8 cellular contexts compared by ENCODE assay signal in genomic region chr21:42220138-42220701, GRCh38. TPM values are rescaled to one million over a fixed set of nuclear protein-coding genes. Genes with fewer than 3 reads are reported as not detected.
A peak's percentile ranks its signal among the peaks of the same experiment; 100 is the strongest.
DNase-seq lines count a peak whose midpoint lies in the region; ATAC-seq and TF ChIP-seq lines count a peak whose summit lies in the region.

No MANE protein-coding gene starts in this region.

- H4K20me1 ChIP-seq in H9 (ENCODE audit: control insufficient read depth, insufficient read depth, insufficient read length) = no peaks in the 10 kb centered on the region

- H3K4me3 ChIP-seq in epithelial cell of esophagus (ENCODE audit: low read length) = peak overlapping the region; percentile 60

- H3K9me3 Mint-ChIP-seq in Calu3 (ENCODE audit: low read depth, unreplicated experiment) = no peaks in the 10 kb centered on the region
- H3K9me3 Mint-ChIP-seq in H9 = peaks cover 17% of the 10 kb centered on the region in 2 experiments
- peaks cover 9% of the 10 kb centered on the region for H3K9me3 Mint-ChIP-seq in mesothelial cell of epicardium
- H3K9me3 Mint-ChIP-seq in stimulated activated naive CD8-positive, alpha-beta T cell treated with anti-CD3 and anti-CD28 coated beads, Interleukin-15, amount 100 ng/mL, for 72 hours = peaks cover 5 to 23% of the 10 kb centered on the region in 2 donors

- H3K9ac ChIP-seq in H9 (ENCODE audit: extremely low read depth, insufficient read length, low read length) = no peak overlapping the region

- H3K79me1 ChIP-seq in H9 (ENCODE audit: insufficient read depth, low read depth, low read length, poor library complexity, severe bottlenecking) = no peaks in the 10 kb centered on the region

- H3K14ac ChIP-seq in H9 (ENCODE audit: insufficient read depth, low read length) = no peak overlapping the region

- TF ChIP-seq CTCF in Calu3 (IDR thresholded peaks at IDR 0.05; ENCODE audit: unreplicated experiment) (no peak), H9 (conservative IDR thresholded peaks at IDR 0.05) (no peak), epithelial cell of esophagus (IDR thresholded peaks at IDR 0.05; ENCODE audit: insufficient read depth, low read depth, low read length, missing control alignments) (no peak), mesothelial cell of epicardium (IDR thresholded peaks at IDR 0.05; ENCODE audit: unreplicated experiment) (no peak)

- no CpG with 5 or more reads among the region's 26 CpGs for WGBS in H9 (ENCODE audit: extremely low coverage, insufficient read length, low lambda C conversion rate)

- H4K5ac ChIP-seq in H9 (ENCODE audit: insufficient read length, low read depth, low read length) = no peak overlapping the region

- no peak overlapping the region for H3T11ph ChIP-seq in H9 (ENCODE audit: low read length)

- DNase-seq in Calu3 (peak; percentile 49), H9 (peak; percentile 56), NCI-H510A treated with DMSO at 0.1 percent for 48 hours (lab: John Stamatoyannopoulos, UW) (peak; percentile 64), activated T-cell treated with anti-CD3 and anti-CD28 coated beads for 24 hours (ENCODE audit: low read depth) (peak; percentile 43), epithelial cell of esophagus (ENCODE audit: low read depth) (peak; percentile 89), mesothelial cell of epicardium (ENCODE audit: low spot score in 2 of 2, unreplicated experiment in 2 of 2) (peak in 1 of 2 experiments; percentile 62)
- DNase-seq in stimulated activated naive CD8-positive, alpha-beta T cell treated with anti-CD3 and anti-CD28 coated beads, Interleukin-15, amount 100 ng/mL, for 72 hours = peak; percentile 73 to 81

- no peak overlapping the region for H3K18ac ChIP-seq in H9 (ENCODE audit: insufficient read length, low read depth, low read length)

- no peak overlapping the region for H3K56ac ChIP-seq in H9 (ENCODE audit: insufficient read length, low read depth, low read length)

- H2BK20ac ChIP-seq in H9 (ENCODE audit: low read depth, low read length, poor library complexity, severe bottlenecking) = no peak overlapping the region

- H3K27ac Mint-ChIP-seq in Calu3 (ENCODE audit: unreplicated experiment) = no peak overlapping the region
- peak overlapping the region in 2 of 3 experiments; percentile 8 to 59; a peak in 1 of 7 replicates for H3K27ac Mint-ChIP-seq in H9
- no peak overlapping the region for H3K27ac Mint-ChIP-seq in mesothelial cell of epicardium
- H3K27ac Mint-ChIP-seq in stimulated activated naive CD8-positive, alpha-beta T cell treated with anti-CD3 and anti-CD28 coated beads, Interleukin-15, amount 100 ng/mL, for 72 hours = peak overlapping the region; percentile 93 to 94

- ATAC-seq in stimulated activated naive CD8-positive, alpha-beta T cell treated with anti-CD3 and anti-CD28 coated beads, Interleukin-15, amount 100 ng/mL, for 72 hours = peak; percentile 88
- no peak for ATAC-seq in GM19463 (IDR thresholded peaks at IDR 0.05; ENCODE audit: unreplicated experiment)

- H3K4me1 ChIP-seq in H9 (ENCODE audit: insufficient read depth, low read length) = no peaks in the 10 kb centered on the region

- H2AFZ ChIP-seq in H9 (ENCODE audit: low read length) = no peak overlapping the region

- H3K36me3 Mint-ChIP-seq in Calu3 (ENCODE audit: insufficient read depth, unreplicated experiment) (peaks cover 5% of the 10 kb centered on the region), H9 (ENCODE audit: insufficient read depth in 1 of 3, low read depth in 3 of 3) (peaks cover 2 to 4% (median 2%) of the 10 kb centered on the region in 3 experiments; a peak in 4 of 7 replicates), mesothelial cell of epicardium (no peaks in the 10 kb centered on the region)

- H2BK12ac ChIP-seq in H9 (ENCODE audit: insufficient read length, low read depth, low read length) = no peak overlapping the region

- H3K4ac ChIP-seq in H9 (ENCODE audit: low read depth, low read length) = no peak overlapping the region

- no peak overlapping the region for H4K8ac ChIP-seq in H9 (replicated peaks; ENCODE audit: insufficient read length, low read depth, low read length)

- H2BK120ac ChIP-seq in H9 (ENCODE audit: low read depth, low read length, poor library complexity, severe bottlenecking) = no peak overlapping the region

- no peak overlapping the region for H2AK5ac ChIP-seq in H9 (ENCODE audit: insufficient read length, low read length)

- no peak overlapping the region for H3K27ac ChIP-seq in H9 (ENCODE audit: insufficient read length, low read depth, low read length)

- H3K4me1 Mint-ChIP-seq in Calu3 (ENCODE audit: low read depth, unreplicated experiment) (peaks cover 9% of the 10 kb centered on the region), H9 (peaks cover 10% of the 10 kb centered on the region in 2 experiments), mesothelial cell of epicardium (peaks cover 10% of the 10 kb centered on the region)
- peaks cover 37% of the 10 kb centered on the region for H3K4me1 Mint-ChIP-seq in stimulated activated naive CD8-positive, alpha-beta T cell treated with anti-CD3 and anti-CD28 coated beads, Interleukin-15, amount 100 ng/mL, for 72 hours

- BruUV-seq in Calu3 (replicated peaks; lab: Mats Ljungman, UMichigan) = no TSS peak

- H3K4me2 ChIP-seq in H9 (ENCODE audit: insufficient read depth, insufficient read length, low read length) = peak overlapping the region; percentile 86

- no peak overlapping the region for H2BK15ac ChIP-seq in H9 (ENCODE audit: low read depth, low read length)

- no peaks in the 10 kb centered on the region for H3K79me2 ChIP-seq in H9 (ENCODE audit: insufficient read depth, low read length)

- no peak overlapping the region for H4K91ac ChIP-seq in H9 (ENCODE audit: insufficient read length, low read depth, low read length)

- peaks cover 55% of the 10 kb centered on the region for H3K27me3 Mint-ChIP-seq in Calu3 (ENCODE audit: unreplicated experiment)
- peaks cover 92% of the 10 kb centered on the region for H3K27me3 Mint-ChIP-seq in H9 (ENCODE audit: low read depth)
- H3K27me3 Mint-ChIP-seq in mesothelial cell of epicardium (ENCODE audit: low read depth) = peaks cover 81% of the 10 kb centered on the region
- no peaks in the 10 kb centered on the region for H3K27me3 Mint-ChIP-seq in stimulated activated naive CD8-positive, alpha-beta T cell treated with anti-CD3 and anti-CD28 coated beads, Interleukin-15, amount 100 ng/mL, for 72 hours

- H3K27me3 ChIP-seq in H9 (ENCODE audit: insufficient read depth, low read length) = peaks cover 3% of the 10 kb centered on the region; the same call in 1 of the 2 replicates

- no peak overlapping the region for H2BK5ac ChIP-seq in H9 (ENCODE audit: insufficient read length, low read length)

- no peaks in the 10 kb centered on the region for H3K9me3 ChIP-seq in H9 (ENCODE audit: control insufficient read depth, low read depth, low read length)

- peaks cover 17% of the 10 kb centered on the region for H3K23me2 ChIP-seq in H9 (ENCODE audit: insufficient read length, low read depth, low read length, poor library complexity, severe bottlenecking)

- H3K4me3 Mint-ChIP-seq in Calu3 (ENCODE audit: low read depth, unreplicated experiment) = peak overlapping the region; percentile 78
- peak overlapping the region; percentile 62 to 90 for H3K4me3 Mint-ChIP-seq in H9
- peak overlapping the region; percentile 74 for H3K4me3 Mint-ChIP-seq in mesothelial cell of epicardium
- H3K4me3 Mint-ChIP-seq in stimulated activated naive CD8-positive, alpha-beta T cell treated with anti-CD3 and anti-CD28 coated beads, Interleukin-15, amount 100 ng/mL, for 72 hours = peak overlapping the region; percentile 85 to 86

- CTCF ChIA-PET in Calu3 (lab: Charles Lee) = interaction anchor here (1.4 kb wide), 1 partner anchor 63 kb away, joined by 5 read pairs; no protein-coding TSS in a partner anchor

- intact Hi-C loops in Calu3 (cut with micrococcal nuclease; ENCODE audit: unreplicated experiment) = no loop called here

- H3K23ac ChIP-seq in H9 (ENCODE audit: insufficient read length, low read depth, low read length) = no peak overlapping the region

RNA-seq across cellular contexts. Expression of gene ABCG1, which starts 1.3 kb away (rescaled TPM):
- total RNA-seq in Calu3 (2022) (0.19 and 0.29 TPM in 2 replicates), H9 (2021) (0.83 and 0.99 TPM in 2 replicates), mesothelial cell of epicardium (4.2 to 4.4 TPM (median 4.3 TPM) in 3 replicates)

Comparison
In these comparisons a context has a peak if more than half of its experiments do, and no peak if none do; other contexts are left out.
1. H3K27ac Mint-ChIP-seq: peak in H9 (2 of 3) and stimulated activated naive CD8-positive, alpha-beta T cell treated with anti-CD3 and anti-CD28 coated beads, Interleukin-15, amount 100 ng/mL, for 72 hours (2 of 2); none in Calu3 (single experiment) and mesothelial cell of epicardium (single experiment).
2. Peak in every context shown above with its lines, with median percentiles within 50 percentile points of each other: H3K4me3 Mint-ChIP-seq.